In genomic region chr11:62324738-62325556, GRCh38 we compare ENCODE assay signal across 9 cellular contexts. TPM values are rescaled to one million over a fixed set of nuclear protein-coding genes. Genes with fewer than 3 reads are reported as not detected.
DNase-seq lines count a peak whose midpoint lies in the region; ATAC-seq, FAIRE-seq and TF ChIP-seq lines count a peak whose summit lies in the region.
"Had no signal": no experiment of that assay in that cellular context is flagged by ENCODE, and none has a peak within 500 bp of the region (broad histone marks: within the 10 kb centered on the region; RNA-seq: fewer than 3 reads in every experiment).

No MANE protein-coding gene starts in this region.

- H4K20me1 ChIP-seq in IMR-90 (ENCODE audit: insufficient read depth, low read length) (no peaks in the 10 kb centered on the region), K562 (replicated peaks; ENCODE audit: control insufficient read depth, insufficient read depth, low read length) (no peaks in the 10 kb centered on the region)

- H3K4me3 ChIP-seq in IMR-90 (ENCODE audit: insufficient read depth, low read depth, low read length) (no peak overlapping the region), K562 (no peak overlapping the region)

- TF ChIP-seq CTCF in IMR-90 (conservative IDR thresholded peaks at IDR 0.05; ENCODE audit: low read depth, low read length) (peak; percentile 65), K562 (IDR thresholded peaks at IDR 0.05 in 2 of 3, conservative IDR thresholded peaks at IDR 0.05 in 1 of 3; ENCODE audit: insufficient read depth in 2 of 3, low read depth in 1 of 3, low read length in 3 of 3) (peak; percentile 98 to 100 (median 99))

- no peak overlapping the region for H3K18ac ChIP-seq in IMR-90 (ENCODE audit: low read depth, low read length)

- H3K4me1 ChIP-seq in IMR-90 (ENCODE audit: control insufficient read depth, insufficient read depth, low read length) (no peaks in the 10 kb centered on the region), K562 (replicated peaks in 1 of 2; ENCODE audit: control insufficient read depth in 2 of 2, insufficient read depth in 2 of 2, low read length in 2 of 2) (no peaks in the 10 kb centered on the region; a peak in 1 of 5 replicates)

- dilution Hi-C loops in IMR-90 (cut with HindIII; ENCODE audit: low sequenced_read_pairs, unreplicated experiment): no loop called here

- peak; percentile 97 for FAIRE-seq in K562 (lab: Jason Lieb, UNC)

- intact Hi-C loops in IMR-90 (cut with micrococcal nuclease) (no loop called here), K562 (cut with micrococcal nuclease) (loop anchor here (1.0 to 10.0 kb wide), 4 partner anchors 50 to 154 kb away; no protein-coding TSS in a partner anchor), left colon (cut with DNase I, micrococcal nuclease) (no loop called here)

- H2AK9ac ChIP-seq in IMR-90 (replicated peaks; ENCODE audit: low read depth, low read length, poor library complexity): no peak overlapping the region

- TF ChIP-seq EP300 in K562 (IDR thresholded peaks at IDR 0.05; ENCODE audit: low read length): no peak

- POLR2A ChIA-PET in IMR-90 (lab: Charles Lee; ENCODE audit: unreplicated experiment): no interaction called here
- POLR2A ChIA-PET in K562 (lab: Yijun Ruan, JAX): interaction anchor here (0.6 kb wide), 1 partner anchor 116 kb away, joined by 3 read pairs; no protein-coding TSS in a partner anchor

- ATAC-seq in IMR-90 (ENCODE audit: low read depth): peak; percentile 63
- peak; percentile 100 for ATAC-seq in K562
- peak; percentile 15 for ATAC-seq in left colon

- H4K91ac ChIP-seq in IMR-90 (ENCODE audit: insufficient read depth, low read depth, low read length): no peak overlapping the region

- H3K9me3 ChIP-seq in IMR-90 (ENCODE audit: control insufficient read depth, insufficient read depth, low read length): no peaks in the 10 kb centered on the region
- H3K9me3 ChIP-seq in K562 (replicated peaks; ENCODE audit: control insufficient read depth, insufficient read depth, low read depth, low read length): no peaks in the 10 kb centered on the region

- H3K79me2 ChIP-seq in K562 (ENCODE audit: control insufficient read depth, insufficient read depth, low read length): no peaks in the 10 kb centered on the region

- no peak overlapping the region for H2BK5ac ChIP-seq in IMR-90 (ENCODE audit: low read depth, low read length, poor library complexity, severe bottlenecking)

- H2BK15ac ChIP-seq in IMR-90 (ENCODE audit: low read depth, low read length): no peak overlapping the region

- BruUV-seq in IMR-90 (replicated peaks; lab: Mats Ljungman, UMichigan): no TSS peak
- BruUV-seq in K562 (replicated peaks; lab: Mats Ljungman, UMichigan): no TSS peak

- H3K4ac ChIP-seq in IMR-90 (ENCODE audit: low read depth, low read length): no peak overlapping the region

- H4K8ac ChIP-seq in IMR-90 (ENCODE audit: low read depth in 2 of 2, low read length in 2 of 2): no peak overlapping the region

- no peaks in the 10 kb centered on the region for H3K36me3 ChIP-seq in IMR-90 (ENCODE audit: control insufficient read depth, insufficient read depth, low read length)
- H3K36me3 ChIP-seq in K562 (ENCODE audit: control insufficient read depth, insufficient read depth, low read length): no peaks in the 10 kb centered on the region

- no peak overlapping the region for H2BK120ac ChIP-seq in IMR-90 (ENCODE audit: low read depth, low read length)

- H3K23ac ChIP-seq in IMR-90 (ENCODE audit: low read depth, low read length): no peak overlapping the region

- H3K27me3 ChIP-seq in IMR-90 (ENCODE audit: control insufficient read depth, insufficient read depth, low read length) (peaks cover 17% of the 10 kb centered on the region), K562 (ENCODE audit: control insufficient read depth in 2 of 2, insufficient read depth in 2 of 2, low read length in 2 of 2) (peaks cover 12 to 18% of the 10 kb centered on the region in 2 experiments; a peak in 4 of 5 replicates)

- H3K9me1 ChIP-seq in IMR-90 (ENCODE audit: insufficient read depth, low read length) (no peaks in the 10 kb centered on the region), K562 (ENCODE audit: control insufficient read depth, insufficient read depth, low read length) (no peaks in the 10 kb centered on the region)

- H3K9ac ChIP-seq in IMR-90 (ENCODE audit: low read depth, low read length): no peak overlapping the region
- H3K9ac ChIP-seq in K562 (ENCODE audit: insufficient read depth in 1 of 2, low read depth in 2 of 2, low read length in 2 of 2): no peak overlapping the region

- no peak overlapping the region for H2AK5ac ChIP-seq in IMR-90 (ENCODE audit: low read depth, low read length)

- no peak overlapping the region for H3K14ac ChIP-seq in IMR-90 (replicated peaks; ENCODE audit: low read depth, low read length)

- H3K56ac ChIP-seq in IMR-90 (ENCODE audit: extremely low read depth, insufficient read depth, low read length): no peak overlapping the region

- H3K4me2 ChIP-seq in IMR-90 (ENCODE audit: low read depth, low read length): no peak overlapping the region
- H3K4me2 ChIP-seq in K562 (ENCODE audit: insufficient read depth, low read length): 0 out of 2 replicates have a peak overlapping the region, but pooled peaks have one; percentile 17

- H2AFZ ChIP-seq in IMR-90 (replicated peaks; ENCODE audit: low read length, poor library complexity) (no peak overlapping the region), K562 (ENCODE audit: low read depth, low read length) (0 out of 2 replicates have a peak overlapping the region, but pooled peaks have one; percentile 12)

- H4K5ac ChIP-seq in IMR-90 (ENCODE audit: low read depth, low read length): no peak overlapping the region

- in situ Hi-C loops in IMR-90 (cut with MboI; ENCODE audit: low sequenced_read_pairs) (loop anchor here (25.0 kb wide), 1 partner anchor 463 kb away; no protein-coding TSS in a partner anchor), K562 (cut with MboI) (no loop called here)

- H3K27ac ChIP-seq in IMR-90 (ENCODE audit: insufficient read depth, low read length): no peak overlapping the region
- H3K27ac ChIP-seq in K562 (ENCODE audit: extremely low read depth, low read depth, low read length): no peak overlapping the region

- CTCF ChIA-PET in IMR-90 (lab: Yijun Ruan, JAX): no interaction called here
- CTCF ChIA-PET in K562 (lab: Yijun Ruan, JAX; ENCODE audit: low intra/inter-chr PET ratio): interaction anchor here (0.6 to 2.4 kb wide), 6 partner anchors 53 to 528 kb away, joined by 3 to 9 read pairs (median 4); no protein-coding TSS in a partner anchor

- TF ChIP-seq POLR2A in IMR-90 (IDR thresholded peaks at IDR 0.05; ENCODE audit: low read depth, low read length) (no peak), K562 (conservative IDR thresholded peaks at IDR 0.05) (no peak)

- WGBS in IMR-90 (ENCODE audit: extremely low coverage in 2 of 2, insufficient read length in 1 of 2), 2 experiments: no CpG with 5 or more reads among the region's 17 CpGs
- WGBS in K562 (ENCODE audit: insufficient coverage, low coverage, missing lambda C conversion rate): 13% methylated on average over 17 of the region's 17 CpGs

- peak; percentile 79 for DNase-seq in D341Med (ENCODE audit: low spot score)
- peak; percentile 18 for DNase-seq in IMR-90
- peak in 4 of 5 donors; percentile 20 to 53 (median 40) for DNase-seq in T-helper 1 cell
- peak; percentile 79 to 85 (median 80) for DNase-seq in K562 (ENCODE audit: extremely low read depth in 1 of 4, low spot score in 3 of 4)
- DNase-seq in left colon: peak in 1 of 2 donors; percentile 23
- DNase-seq in stimulated activated CD8-positive, alpha-beta memory T cell treated with anti-CD3 and anti-CD28 coated beads, Interleukin-7, amount 100 ng/mL, for 48 hours (ENCODE audit: extremely low read depth in 1 of 2, low read depth in 1 of 2): peak; percentile 36 to 46
- no peak for DNase-seq in epidermal melanocyte (ENCODE audit: insufficient read length, low spot score)
- no peak for DNase-seq in NCI-H2107 (lab: John Stamatoyannopoulos, UW)

- H3K79me1 ChIP-seq in IMR-90 (ENCODE audit: low read depth in 1 of 2, low read length in 2 of 2): no peaks in the 10 kb centered on the region

- TF ChIP-seq RAD21 in IMR-90 (IDR thresholded peaks at IDR 0.05; ENCODE audit: low read length): peak; percentile 53
- peak; percentile 86 to 95 for TF ChIP-seq RAD21 in K562 (CRISPR knock-in tag; conservative IDR thresholded peaks at IDR 0.05 in 1 of 2, IDR thresholded peaks at IDR 0.05 in 1 of 2)

- no peak overlapping the region for H2BK20ac ChIP-seq in IMR-90 (ENCODE audit: low read depth, low read length)

RNA-seq across cellular contexts. Expression of gene ASRGL1, which starts 12.3 kb away (rescaled TPM):
- total RNA-seq in IMR-90 (2012; rRNA removed) (0.28 TPM in 1 of 2 replicates, not detected in the other), K562 (2014; rRNA removed) (18.0 and 23.0 TPM in 2 replicates), K562 (2014; rRNA removed; fragmentation: Illumina TruSeq; extraction: Trizol) (10.7 and 11.2 TPM in 2 replicates), K562 (2015; rRNA removed; fragmentation: Illumina TruSeq; extraction: Trizol) (9.2 and 9.8 TPM in 2 replicates), K562 (2021) (15.9 and 18.3 TPM in 2 replicates), left colon (10 to 100 TPM; 18.1 to 29.9 TPM)
- polyA plus RNA-seq in IMR-90 (2012; rRNA removed) (0.72 and 1.0 TPM in 2 replicates), K562 (2011; rRNA removed) (10.9 and 17.4 TPM in 2 replicates), K562 (2014; fragmentation: Illumina TruSeq; extraction: Trizol) (8.7 and 9.9 TPM in 2 replicates), K562 (2014; fragmentation: Nextera tagmentation; extraction: Ambion mirVana) (1 to 10 TPM; 3.1 to 4.3 TPM), K562 (2014; rRNA removed) (13.0 and 14.4 TPM in 2 replicates)
- 0.55 and 0.70 TPM in 2 replicates for polyA plus RNA-seq in IMR-90 (2012; cell fraction: cytosol; rRNA removed)
- 0.58 and 0.84 TPM in 2 replicates for polyA plus RNA-seq in IMR-90 (2012; cell fraction: nucleus; rRNA removed; ENCODE audit: low replicate concordance)
- total RNA-seq in K562 (2011; cell fraction: chromatin; rRNA removed; ENCODE audit: low replicate concordance): 15.0 and 21.6 TPM in 2 replicates
- total RNA-seq in K562 (2011; cell fraction: nucleolus; rRNA removed): 10.9 and 13.8 TPM in 2 replicates
- total RNA-seq in K562 (2011; cell fraction: nucleoplasm; rRNA removed): 15.8 and 16.5 TPM in 2 replicates
- polyA plus RNA-seq in K562 (2011; cell fraction: cytosol; rRNA removed): 8.5 and 10.0 TPM in 2 replicates
- polyA plus RNA-seq in K562 (2011; cell fraction: nucleus; rRNA removed): 20.6 and 22.2 TPM in 2 replicates
- 18.8 and 21.4 TPM in 2 replicates for polyA plus RNA-seq in K562 (2012)
- 6.6 and 9.4 TPM in 2 replicates for polyA minus RNA-seq in K562 (2011; rRNA and poly(A)+ RNA removed)
- polyA minus RNA-seq in K562 (2011; cell fraction: cytosol; rRNA and poly(A)+ RNA removed): 3.1 and 3.7 TPM in 2 replicates
- 4.7 and 7.2 TPM in 2 replicates for polyA minus RNA-seq in K562 (2011; cell fraction: nucleus; rRNA and poly(A)+ RNA removed)

RNA-seq across cellular contexts. Expression of gene SCGB1D4, which starts 26.1 kb away (rescaled TPM):
- total RNA-seq in IMR-90 (2012; rRNA removed) (not detected in 2 replicates), K562 (2014; rRNA removed) (not detected in 2 replicates), K562 (2014; rRNA removed; fragmentation: Illumina TruSeq; extraction: Trizol) (not detected in 2 replicates), K562 (2015; rRNA removed; fragmentation: Illumina TruSeq; extraction: Trizol) (not detected in 2 replicates), K562 (2021) (not detected in 2 replicates), left colon (not detected)
- polyA plus RNA-seq in IMR-90 (2012; rRNA removed) (not detected in 2 replicates), K562 (2011; rRNA removed) (not detected in 2 replicates), K562 (2014; fragmentation: Illumina TruSeq; extraction: Trizol) (not detected in 2 replicates), K562 (2014; fragmentation: Nextera tagmentation; extraction: Ambion mirVana) (not detected), K562 (2014; rRNA removed) (not detected in 2 replicates)
- not detected in 2 replicates for polyA plus RNA-seq in IMR-90 (2012; cell fraction: cytosol; rRNA removed)
- not detected in 2 replicates for polyA plus RNA-seq in IMR-90 (2012; cell fraction: nucleus; rRNA removed; ENCODE audit: low replicate concordance)
- not detected in 2 replicates for total RNA-seq in K562 (2011; cell fraction: chromatin; rRNA removed; ENCODE audit: low replicate concordance)
- total RNA-seq in K562 (2011; cell fraction: nucleolus; rRNA removed): not detected in 2 replicates
- total RNA-seq in K562 (2011; cell fraction: nucleoplasm; rRNA removed): not detected in 2 replicates
- polyA plus RNA-seq in K562 (2011; cell fraction: cytosol; rRNA removed): not detected in 2 replicates
- polyA plus RNA-seq in K562 (2011; cell fraction: nucleus; rRNA removed): not detected in 2 replicates
- not detected in 2 replicates for polyA plus RNA-seq in K562 (2012)
- not detected in 2 replicates for polyA minus RNA-seq in K562 (2011; rRNA and poly(A)+ RNA removed)
- polyA minus RNA-seq in K562 (2011; cell fraction: cytosol; rRNA and poly(A)+ RNA removed): not detected in 2 replicates
- polyA minus RNA-seq in K562 (2011; cell fraction: nucleus; rRNA and poly(A)+ RNA removed): not detected in 2 replicates
- total RNA-seq: renal cortical epithelial cell had no signal

RNA-seq across cellular contexts. Expression of gene SCGB2A2, which starts 55.0 kb away (rescaled TPM):
- total RNA-seq in IMR-90 (2012; rRNA removed) (not detected in 2 replicates), K562 (2014; rRNA removed) (not detected in 2 replicates), K562 (2014; rRNA removed; fragmentation: Illumina TruSeq; extraction: Trizol) (not detected in 2 replicates), K562 (2015; rRNA removed; fragmentation: Illumina TruSeq; extraction: Trizol) (not detected in 2 replicates), K562 (2021) (not detected in 2 replicates), left colon (not detected)
- polyA plus RNA-seq in IMR-90 (2012; rRNA removed) (not detected in 2 replicates), K562 (2011; rRNA removed) (not detected in 2 replicates), K562 (2014; fragmentation: Illumina TruSeq; extraction: Trizol) (not detected in 2 replicates), K562 (2014; fragmentation: Nextera tagmentation; extraction: Ambion mirVana) (not detected), K562 (2014; rRNA removed) (not detected in 2 replicates)
- polyA plus RNA-seq in IMR-90 (2012; cell fraction: cytosol; rRNA removed): not detected in 2 replicates
- not detected in 2 replicates for polyA plus RNA-seq in IMR-90 (2012; cell fraction: nucleus; rRNA removed; ENCODE audit: low replicate concordance)
- not detected in 2 replicates for total RNA-seq in K562 (2011; cell fraction: chromatin; rRNA removed; ENCODE audit: low replicate concordance)
- not detected in 2 replicates for total RNA-seq in K562 (2011; cell fraction: nucleolus; rRNA removed)
- total RNA-seq in K562 (2011; cell fraction: nucleoplasm; rRNA removed): not detected in 2 replicates
- not detected in 2 replicates for polyA plus RNA-seq in K562 (2011; cell fraction: cytosol; rRNA removed)
- polyA plus RNA-seq in K562 (2011; cell fraction: nucleus; rRNA removed): not detected in 2 replicates
- not detected in 2 replicates for polyA plus RNA-seq in K562 (2012)
- not detected in 2 replicates for polyA minus RNA-seq in K562 (2011; rRNA and poly(A)+ RNA removed)
- not detected in 2 replicates for polyA minus RNA-seq in K562 (2011; cell fraction: cytosol; rRNA and poly(A)+ RNA removed)
- polyA minus RNA-seq in K562 (2011; cell fraction: nucleus; rRNA and poly(A)+ RNA removed): not detected in 2 replicates
- total RNA-seq: renal cortical epithelial cell had no signal

Comparison
In these comparisons a context has a peak if more than half of its experiments do, and no peak if none do; other contexts are left out.
1. DNase-seq: peak in D341Med (single experiment), IMR-90 (single experiment), T-helper 1 cell (4 of 5), K562 (4 of 4) and stimulated activated CD8-positive, alpha-beta memory T cell treated with anti-CD3 and anti-CD28 coated beads, Interleukin-7, amount 100 ng/mL, for 48 hours (2 of 2); none in epidermal melanocyte (single experiment) and NCI-H2107 (single experiment).
2. ATAC-seq: peak in every context shown above with its lines; median percentile 100 in K562; 63 in IMR-90; 15 in left colon.